Comparison of ENCODE assay signal across 23 cellular contexts in the genomic region with DNA sequence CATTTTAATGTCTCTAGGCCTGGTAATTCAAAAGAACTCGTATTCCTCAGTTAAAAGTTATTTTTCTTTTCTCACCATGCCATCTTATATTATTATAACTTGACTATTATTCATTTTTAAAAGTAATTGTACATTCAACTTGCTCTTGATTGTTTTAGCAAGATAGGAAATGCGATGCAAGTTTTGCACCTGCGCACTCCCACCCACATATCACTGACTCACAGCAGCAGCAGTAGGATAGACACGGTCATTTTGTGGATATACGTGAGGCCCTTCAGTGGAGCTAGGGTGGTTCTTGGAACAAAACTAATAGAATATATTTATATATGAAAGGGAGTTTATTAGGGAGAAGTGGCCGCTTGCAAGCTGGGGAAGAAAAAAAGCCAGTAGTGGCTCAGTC.
"Had no signal": no experiment of that assay in that cellular context is flagged by ENCODE, and none has a peak within 500 bp of the region (broad histone marks: within the 10 kb centered on the region; RNA-seq: fewer than 3 reads in every experiment).

No MANE protein-coding gene starts in this region.

- H3K27ac ChIP-seq: colonic mucosa, coronary artery, dorsolateral prefrontal cortex, epithelial cell of prostate, esophagus muscularis mucosa, esophagus squamous epithelium, foreskin keratinocyte, gastrocnemius medialis, gastroesophageal sphincter, heart left ventricle had no signal

- H3K9me3 ChIP-seq: colonic mucosa, esophagus muscularis mucosa, esophagus squamous epithelium, gastrocnemius medialis, gastroesophageal sphincter had no signal

- H3K27me3 ChIP-seq: colonic mucosa, dorsolateral prefrontal cortex, esophagus muscularis mucosa, esophagus squamous epithelium, foreskin keratinocyte, gastrocnemius medialis, gastroesophageal sphincter, heart left ventricle had no signal

- H3K4me3 ChIP-seq: colonic mucosa, coronary artery, dorsolateral prefrontal cortex, esophagus muscularis mucosa, esophagus squamous epithelium, gastrocnemius medialis, gastroesophageal sphincter, heart left ventricle had no signal

- H3K4me3 Mint-ChIP-seq: dendritic cell treated with granulocyte-macrophage colony-stimulating factor and Interleukin-4, amounts not matched to agents 40 ng/mL and 50 ng/mL, for 4 days; effector memory CD8-positive, alpha-beta T cell; endodermal cell had no signal

- H3K36me3 ChIP-seq: colonic mucosa, esophagus muscularis mucosa, esophagus squamous epithelium, gastrocnemius medialis, gastroesophageal sphincter, heart left ventricle had no signal

- DNase-seq: colonic mucosa; cortex of kidney; dermis blood vessel endothelial cell; effector CD4-positive, alpha-beta T cell; effector CD8-positive, alpha-beta T cell; effector memory CD4-positive, alpha-beta T cell; effector memory CD8-positive, alpha-beta T cell; erythroblast; esophagus squamous epithelium; foreskin fibroblast; foreskin keratinocyte; foreskin melanocyte; gastrocnemius medialis; glutamatergic neuron; heart left ventricle had no signal

- ATAC-seq: effector memory CD8-positive, alpha-beta T cell; esophagus mucosa; foreskin keratinocyte; gastrocnemius medialis; gastroesophageal sphincter; heart left ventricle had no signal

- H3K4me1 ChIP-seq: colonic mucosa, foreskin keratinocyte, gastrocnemius medialis had no signal

- H3K27ac Mint-ChIP-seq: dendritic cell treated with granulocyte-macrophage colony-stimulating factor and Interleukin-4, amounts not matched to agents 40 ng/mL and 50 ng/mL, for 4 days; effector memory CD8-positive, alpha-beta T cell; endodermal cell had no signal

- H3K27me3 Mint-ChIP-seq: dendritic cell treated with granulocyte-macrophage colony-stimulating factor and Interleukin-4, amounts not matched to agents 40 ng/mL and 50 ng/mL, for 4 days; effector memory CD8-positive, alpha-beta T cell had no signal
